In the genomic region with DNA sequence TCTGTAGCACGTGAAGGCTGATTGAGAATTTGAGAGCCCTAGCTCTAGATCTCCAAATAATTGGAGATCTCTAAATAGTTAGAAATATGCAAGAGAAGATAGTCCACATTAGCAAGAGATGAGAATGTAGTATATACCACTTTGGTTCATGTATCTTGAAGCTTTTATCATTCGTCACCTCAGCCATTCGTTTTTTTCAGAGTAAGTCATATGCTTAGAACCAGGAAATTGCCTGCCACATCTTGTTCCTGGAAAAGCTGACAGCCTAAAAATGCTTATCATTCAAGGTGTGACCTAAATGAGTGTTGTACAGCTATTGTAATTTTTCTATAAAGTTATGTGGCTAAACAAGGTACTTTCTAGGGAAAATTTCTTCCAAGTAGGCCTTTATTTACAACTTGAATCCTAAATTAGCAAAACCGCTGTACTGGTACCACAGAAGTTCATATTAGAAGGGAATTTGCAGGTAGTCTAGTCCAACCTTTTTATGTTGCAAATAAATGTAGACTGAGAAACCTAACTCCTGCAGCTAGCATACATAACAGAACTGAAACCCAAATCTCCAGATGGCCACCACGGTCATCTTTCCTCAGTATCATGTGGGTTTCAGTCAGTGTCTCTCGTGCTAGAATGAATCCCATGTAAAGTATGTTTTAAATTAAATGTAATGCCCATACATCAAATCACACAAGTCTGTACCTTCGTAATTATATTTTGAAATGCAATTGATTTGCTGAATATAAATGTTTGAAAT, we compare ENCODE assay signal across 9 cellular contexts. TPM values are rescaled to one million over a fixed set of nuclear protein-coding genes. Genes with fewer than 3 reads are reported as not detected.
DNase-seq lines count a peak whose midpoint lies in the region; ATAC-seq and TF ChIP-seq lines count a peak whose summit lies in the region.
"Had no signal": no experiment of that assay in that cellular context is flagged by ENCODE, and none has a peak within 500 bp of the region (broad histone marks: within the 10 kb centered on the region; RNA-seq: fewer than 3 reads in every experiment).

No MANE protein-coding gene starts in this region.

- H3K4me1 ChIP-seq in muscle layer of duodenum (ENCODE audit: control insufficient read depth in 1 of 2, insufficient read depth in 2 of 2, low read length in 2 of 2), result peaks cover 16 to 22% of the 10 kb centered on the region in 2 donors
- peaks cover 0 to 45% (median 0%) of the 10 kb centered on the region in 4 donors for H3K4me1 ChIP-seq in tibial nerve

- 75% methylated on average over 7 of the region's 7 CpGs for WGBS in tibial nerve, 2 donors

- POLR2A ChIA-PET in RWPE1 (lab: Yijun Ruan, JAX; ENCODE audit: low non-redundant PET), result no interaction called here

- H3K4me3 ChIP-seq in muscle layer of duodenum (ENCODE audit: low read depth in 1 of 2, low read length in 2 of 2) (no peak overlapping the region), tibial nerve (no peak overlapping the region)

- H3K27me3 ChIP-seq in muscle layer of duodenum (ENCODE audit: low read depth, low read length), result no peaks in the 10 kb centered on the region
- no peaks in the 10 kb centered on the region for H3K27me3 ChIP-seq in tibial nerve

- CTCF ChIA-PET in RWPE1 (lab: Yijun Ruan, JAX), result interaction anchor here (0.5 to 0.7 kb wide), 2 partner anchors 75 to 256 kb away, joined by 4 to 6 read pairs; no protein-coding TSS in a partner anchor

- no peak for TF ChIP-seq POLR2A in tibial nerve (IDR thresholded peaks at IDR 0.05)

- DNase-seq in RWPE1 (ENCODE audit: low spot score) (peak; percentile 21), NCI-H1417 treated with DMSO at 0.1 percent for 48 hours (lab: John Stamatoyannopoulos, UW) (no peak), NCI-H1930 (lab: John Stamatoyannopoulos, UW) (no peak), tibial nerve (ENCODE audit: low spot score in 2 of 2) (no peak)
- DNase-seq: HFFc6 had no signal

- no peak for TF ChIP-seq EP300 in tibial nerve (IDR thresholded peaks at IDR 0.05)

- H3K27ac ChIP-seq in RWPE1 (no peak overlapping the region), muscle layer of duodenum (ENCODE audit: low read length) (peak overlapping the region; percentile 76), tibial nerve (no peak overlapping the region)

- H3K9me3 ChIP-seq in muscle layer of duodenum (ENCODE audit: control insufficient read depth in 1 of 2, low read length in 2 of 2) (no peaks in the 10 kb centered on the region), tibial nerve (no peaks in the 10 kb centered on the region)

- H3K36me3 ChIP-seq in muscle layer of duodenum (ENCODE audit: control insufficient read depth in 1 of 2, insufficient read depth in 2 of 2, low read length in 2 of 2) (peaks cover 0 to 3% of the 10 kb centered on the region in 2 donors), tibial nerve (no peaks in the 10 kb centered on the region)

- peak; percentile 87 for ATAC-seq in GM18861 (IDR thresholded peaks at IDR 0.05; ENCODE audit: unreplicated experiment)
- ATAC-seq in HG02642 (IDR thresholded peaks at IDR 0.05; ENCODE audit: poor library complexity, unreplicated experiment), result peak; percentile 86
- ATAC-seq in GM19328 (IDR thresholded peaks at IDR 0.05; ENCODE audit: unreplicated experiment), result no peak

- no peak for TF ChIP-seq CTCF in RWPE1 (conservative IDR thresholded peaks at IDR 0.05; ENCODE audit: low read depth)
- no peak for TF ChIP-seq CTCF in tibial nerve (IDR thresholded peaks at IDR 0.05)

RNA-seq across cellular contexts. Expression of gene FNDC3B, which starts 48.6 kb away (rescaled TPM):
- 100 to 1,000 TPM in 2 of 4 donors, 10 to 100 TPM in 2; 87.5 to 106 (median 95.7) TPM for total RNA-seq in tibial nerve
